34 cellular contexts compared by ENCODE assay signal in the genomic region with DNA sequence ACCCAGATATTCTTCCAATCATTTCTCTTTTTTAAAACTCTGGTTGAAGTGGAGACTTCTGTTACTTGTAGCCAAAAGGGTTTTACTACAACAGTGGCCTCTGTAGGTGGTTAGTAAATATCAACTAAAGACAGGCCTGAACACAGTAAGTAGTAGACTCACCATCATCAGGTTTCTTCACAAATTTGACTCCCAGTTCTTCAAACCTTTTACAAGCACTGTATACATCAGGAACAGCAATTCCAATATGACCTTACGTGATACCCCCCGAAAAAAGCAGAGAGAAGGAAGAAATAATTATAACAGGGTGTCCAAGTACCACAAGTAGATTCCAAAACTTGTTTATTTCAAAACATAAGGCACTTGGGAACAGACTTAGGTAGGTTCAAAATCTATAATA. TPM values are rescaled to one million over a fixed set of nuclear protein-coding genes. Genes with fewer than 3 reads are reported as not detected.
"Had no signal": no experiment of that assay in that cellular context is flagged by ENCODE, and none has a peak within 500 bp of the region (broad histone marks: within the 10 kb centered on the region; RNA-seq: fewer than 3 reads in every experiment).

No MANE protein-coding gene starts in this region.

- H3K4me3 ChIP-seq: MG63, PC-9, SJCRH30, SK-N-MC had no signal

- H3K27ac Mint-ChIP-seq: activated CD8-positive, alpha-beta T cell treated with anti-CD3 and anti-CD28 coated beads for 36 hours; activated naive CD8-positive, alpha-beta T cell treated with anti-CD3 and anti-CD28 coated beads for 36 hours; activated T-cell treated with anti-CD3 and anti-CD28 coated beads, Interleukin-2, amount 50 U/mL, for 72 hours; activated T-helper 17 cell treated with anti-CD3 and anti-CD28 coated beads, Interleukin-2, amount 50 U/mL, for 72 hours had no signal

- ATAC-seq: activated CD8-positive, alpha-beta T cell treated with anti-CD3 and anti-CD28 coated beads for 36 hours; activated T-cell treated with anti-CD3 and anti-CD28 coated beads, Interleukin-2, amount 50 U/mL, for 72 hours; activated T-helper 17 cell treated with anti-CD3 and anti-CD28 coated beads, Interleukin-2, amount 50 U/mL, for 72 hours; Right ventricle myocardium inferior had no signal

- H3K27me3 Mint-ChIP-seq: activated CD8-positive, alpha-beta T cell treated with anti-CD3 and anti-CD28 coated beads for 36 hours; activated naive CD8-positive, alpha-beta T cell treated with anti-CD3 and anti-CD28 coated beads for 36 hours; activated T-helper 17 cell treated with anti-CD3 and anti-CD28 coated beads, Interleukin-2, amount 50 U/mL, for 72 hours had no signal

- H3K27ac ChIP-seq: brain microvascular endothelial cell, PC-9, RWPE1, SJCRH30, SK-N-MC, WERI-Rb-1 had no signal

- H3K4me1 ChIP-seq: SJCRH30 had no signal

- H3K27me3 ChIP-seq: brain microvascular endothelial cell, MG63, SJCRH30 had no signal

- H3K9me3 ChIP-seq: MG63, SJCRH30 had no signal

- DNase-seq: activated CD4-positive, alpha-beta T cell treated with anti-CD3 and anti-CD28 coated beads for 1 hour; activated CD4-positive, alpha-beta T cell treated with anti-CD3 and anti-CD28 coated beads for 48 hours; activated CD4-positive, CD25-positive, alpha-beta regulatory T cell; activated CD8-positive, alpha-beta T cell treated with anti-CD3 and anti-CD28 coated beads for 36 hours; activated effector memory CD4-positive, alpha-beta T cell treated with anti-CD3 and anti-CD28 coated beads, Interleukin-2, amount 50 U/mL, for 16 hours; activated naive CD4-positive, alpha-beta T cell; activated naive CD4-positive, alpha-beta T cell treated with anti-CD3 and anti-CD28 coated beads, Interleukin-2, amount 50 U/mL, for 16 hours; activated naive CD8-positive, alpha-beta T cell treated with anti-CD3 and anti-CD28 coated beads for 36 hours; activated T-cell treated with anti-CD3 and anti-CD28 coated beads, Interleukin-2, amount 50 U/mL, for 1 hour; activated T-cell treated with anti-CD3 and anti-CD28 coated beads, Interleukin-2, amount 50 U/mL, for 72 hours; amniotic stem cell; aorta; brain microvascular endothelial cell; central memory CD4-positive, alpha-beta T cell; Kasumi-1; KG1; MG63; NCI-H1048; NCI-H1436 treated with DMSO at 0.1 percent for 48 hours; NCI-H1694 treated with DMSO at 0.1 percent for 48 hours; NCI-H2029; NCI-H345; NCI-H524 treated with DMSO at 0.1 percent for 48 hours; NK-92 treated with Interleukin-12 subunit alpha and Interleukin-12 subunit beta, amount 100 ng/mL, for 24 hours; PC-9; SJCRH30; T1000; WERI-Rb-1 had no signal

- H3K4me3 Mint-ChIP-seq: activated CD8-positive, alpha-beta T cell treated with anti-CD3 and anti-CD28 coated beads for 36 hours; activated naive CD8-positive, alpha-beta T cell treated with anti-CD3 and anti-CD28 coated beads for 36 hours; activated T-cell treated with anti-CD3 and anti-CD28 coated beads, Interleukin-2, amount 50 U/mL, for 72 hours; activated T-helper 17 cell treated with anti-CD3 and anti-CD28 coated beads, Interleukin-2, amount 50 U/mL, for 72 hours had no signal

- H3K9me3 Mint-ChIP-seq: activated CD8-positive, alpha-beta T cell treated with anti-CD3 and anti-CD28 coated beads for 36 hours; activated naive CD8-positive, alpha-beta T cell treated with anti-CD3 and anti-CD28 coated beads for 36 hours; activated T-cell treated with anti-CD3 and anti-CD28 coated beads, Interleukin-2, amount 50 U/mL, for 72 hours; activated T-helper 17 cell treated with anti-CD3 and anti-CD28 coated beads, Interleukin-2, amount 50 U/mL, for 72 hours had no signal

RNA-seq across cellular contexts. Expression of a gene that starts 33.3 kb away (rescaled TPM):
- total RNA-seq: activated CD8-positive, alpha-beta T cell treated with anti-CD3 and anti-CD28 coated beads for 36 hours; NCI-H460; OCI-LY7; PC-9; Right ventricle myocardium inferior had no signal
